10 cellular contexts compared by ENCODE assay signal in genomic region chr16:31701734-31702133, GRCh38.
DNase-seq lines count a peak whose midpoint lies in the region; ATAC-seq, FAIRE-seq and TF ChIP-seq lines count a peak whose summit lies in the region.
"Had no signal": no experiment of that assay in that cellular context is flagged by ENCODE, and none has a peak within 500 bp of the region (broad histone marks: within the 10 kb centered on the region; RNA-seq: fewer than 3 reads in every experiment).

No MANE protein-coding gene starts in this region.

- H3K4me1 Mint-ChIP-seq in activated naive CD8-positive, alpha-beta T cell (ENCODE audit: low read depth): peaks cover 27% of the 10 kb centered on the region

- H3K4me1 ChIP-seq in A549 (peaks cover 5% of the 10 kb centered on the region; the same call in 2 of the 3 replicates), HepG2 (ENCODE audit: insufficient read depth, low read length) (peaks cover 49% of the 10 kb centered on the region)

- in situ Hi-C loops in HepG2 (cut with HindIII; ENCODE audit: extremely low pct_ligation_motif_present, low pct_unique_long_range_greater_than_20kb): loop anchor here (5.0 to 25.0 kb wide), 2 partner anchors 244 to 714 kb away; partner anchors contain the start of genes ARMC5 and HSD3B7

- DNase-seq in A549 (ENCODE audit: low read depth in 1 of 2, low spot score in 1 of 2): no peak
- no peak for DNase-seq in GM12865 (ENCODE audit: low read depth)
- DNase-seq in HepG2 (ENCODE audit: low spot score): no peak
- DNase-seq in effector CD4-positive, alpha-beta T cell: no peak
- DNase-seq: stimulated activated naive CD4-positive, alpha-beta T cell treated with Interleukin-2 at 50 U/mL for 16 hours had no signal

- no peaks in the 10 kb centered on the region; a peak in 1 of 5 replicates for H3K27me3 ChIP-seq in HepG2 (ENCODE audit: control insufficient read depth in 1 of 2, insufficient read depth in 2 of 2, low read length in 2 of 2)

- H3K27me3 Mint-ChIP-seq in activated naive CD8-positive, alpha-beta T cell: no peaks in the 10 kb centered on the region

- TF ChIP-seq EP300 in A549 (IDR thresholded peaks at IDR 0.05) (no peak), HepG2 (IDR thresholded peaks at IDR 0.05; ENCODE audit: low read depth in 2 of 2, low read length in 2 of 2) (no peak), HepG2 (CRISPR knock-in tag; IDR thresholded peaks at IDR 0.05; ENCODE audit: borderline replicate concordance) (no peak)

- H3K79me2 ChIP-seq in HepG2 (ENCODE audit: insufficient read depth, low read length): peaks cover 22% of the 10 kb centered on the region

- POLR2A ChIA-PET in A549 (lab: Yijun Ruan, JAX) (no interaction called here), HepG2 (lab: Yijun Ruan, JAX) (interaction anchor here (1.1 to 3.4 kb wide), 2 partner anchors 10 to 244 kb away, joined by 3 to 131 read pairs; a partner anchor contains a TSS)

- ATAC-seq in A549 (no peak), HepG2 (no peak), HG02884 (IDR thresholded peaks at IDR 0.05; ENCODE audit: unreplicated experiment) (no peak), GM19397 (IDR thresholded peaks at IDR 0.05; ENCODE audit: unreplicated experiment) (no peak), HG03469 (IDR thresholded peaks at IDR 0.05; ENCODE audit: unreplicated experiment) (no peak)

- H4K20me1 ChIP-seq in HepG2 (ENCODE audit: insufficient read depth, low read length): peaks cover 17% of the 10 kb centered on the region

- no peak overlapping the region for H2AFZ ChIP-seq in HepG2 (ENCODE audit: low read length)

- H3K9me3 ChIP-seq in A549 (no peaks in the 10 kb centered on the region), HepG2 (ENCODE audit: low read length) (no peaks in the 10 kb centered on the region)

- H3K4me2 ChIP-seq in A549: peak overlapping the region; percentile 79; the same call in 2 of the 3 replicates
- H3K4me2 ChIP-seq in HepG2 (ENCODE audit: low read depth, low read length): peak overlapping the region; percentile 90

- 62% methylated on average over 3 of the region's 3 CpGs for WGBS in A549 (ENCODE audit: missing lambda C conversion rate)
- WGBS in HepG2 (ENCODE audit: low lambda C conversion rate): 43% methylated on average over 3 of the region's 3 CpGs

- peaks cover 40 to 52% of the 10 kb centered on the region in 2 experiments for H3K36me3 ChIP-seq in HepG2 (replicated peaks in 1 of 2; ENCODE audit: control insufficient read depth in 1 of 2, insufficient read depth in 2 of 2, low read length in 2 of 2)

- peaks cover 5% of the 10 kb centered on the region for H3K36me3 Mint-ChIP-seq in activated naive CD8-positive, alpha-beta T cell

- peak overlapping the region; percentile 93 for H3K4me3 Mint-ChIP-seq in activated naive CD8-positive, alpha-beta T cell

- intact Hi-C loops in HepG2 (cut with micrococcal nuclease; ENCODE audit: unreplicated experiment): loop anchor here (1.0 to 2.0 kb wide), 2 partner anchors 12 to 193 kb away; partner anchors contain the start of gene RUSF1

- BruUV-seq in HepG2 (replicated peaks; lab: Mats Ljungman, UMichigan): no TSS peak

- peak overlapping the region; percentile 97 for H3K27ac Mint-ChIP-seq in activated naive CD8-positive, alpha-beta T cell

- TF ChIP-seq RAD21 in A549 (conservative IDR thresholded peaks at IDR 0.05 in 1 of 2, IDR thresholded peaks at IDR 0.05 in 1 of 2) (no peak), HepG2 (CRISPR knock-in tag; IDR thresholded peaks at IDR 0.05) (no peak)

- FAIRE-seq in A549 (lab: Jason Lieb, UNC) (no peak), HepG2 (lab: Jason Lieb, UNC) (peak; percentile 46)
- FAIRE-seq: endometrium had no signal

- no peaks in the 10 kb centered on the region for H3K9me3 Mint-ChIP-seq in activated naive CD8-positive, alpha-beta T cell (ENCODE audit: low read depth)

- TF ChIP-seq POLR2A in A549 (IDR thresholded peaks at IDR 0.05; ENCODE audit: low read length) (no peak), HepG2 (IDR thresholded peaks at IDR 0.05; ENCODE audit: insufficient read depth in 1 of 2, low read depth in 2 of 2, low read length in 2 of 2) (no peak)

- CTCF ChIA-PET in A549 (lab: Yijun Ruan, JAX) (interaction anchor here (0.7 to 2.5 kb wide), 3 partner anchors 9 to 167 kb away, joined by 3 to 12 read pairs (median 3); no protein-coding TSS in a partner anchor), HepG2 (lab: Yijun Ruan, JAX; ENCODE audit: low intra/inter-chr PET ratio, low total read pairs) (no interaction called here)

- H3K9ac ChIP-seq in HepG2 (ENCODE audit: insufficient read depth, low read depth, low read length): peak overlapping the region; percentile 89

- no peak overlapping the region for H3K4me3 ChIP-seq in A549
- H3K4me3 ChIP-seq in GM12865 (ENCODE audit: low read depth, low read length): peak overlapping the region; percentile 97
- peak overlapping the region; percentile 75 to 97 (median 86) for H3K4me3 ChIP-seq in HepG2 (replicated peaks in 1 of 3; ENCODE audit: insufficient read depth in 1 of 3, low read depth in 2 of 3, low read length in 3 of 3)

- TF ChIP-seq CTCF in A549 (IDR thresholded peaks at IDR 0.05) (no peak), GM12865 (IDR thresholded peaks at IDR 0.05; ENCODE audit: insufficient read depth, low read depth, low read length, missing control alignments) (no peak), HepG2 (CRISPR knock-in tag; IDR thresholded peaks at IDR 0.05) (no peak)

- H3K27ac ChIP-seq in A549: no peak overlapping the region
- peak overlapping the region; percentile 91 for H3K27ac ChIP-seq in HepG2 (ENCODE audit: extremely low read length, insufficient read depth, low read length)

TF ChIP-seq in A549, 52 proteins besides CTCF, POLR2A, EP300 and RAD21 (continues in another document):
- TF ChIP-seq MYC (IDR thresholded peaks at IDR 0.05; ENCODE audit: borderline replicate concordance, low read length) (no peak), USF2 (IDR thresholded peaks at IDR 0.05) (no peak), CBX2 (IDR thresholded peaks at IDR 0.05; ENCODE audit: borderline replicate concordance, low read depth) (no peak), SMC3 (IDR thresholded peaks at IDR 0.05) (no peak), JUNB (IDR thresholded peaks at IDR 0.05) (no peak), ATOH8 (CRISPR knock-in tag; IDR thresholded peaks at IDR 0.05; ENCODE audit: low read depth) (no peak), JUN (IDR thresholded peaks at IDR 0.05) (no peak), EHF (CRISPR knock-in tag; IDR thresholded peaks at IDR 0.05) (no peak), FOSB (CRISPR knock-in tag; IDR thresholded peaks at IDR 0.05) (no peak), KDM1A (IDR thresholded peaks at IDR 0.05; ENCODE audit: low read depth) (no peak), EHMT2 (IDR thresholded peaks at IDR 0.05; ENCODE audit: low read depth) (no peak), HES2 (IDR thresholded peaks at IDR 0.05) (no peak), CHD4 (IDR thresholded peaks at IDR 0.05; ENCODE audit: borderline replicate concordance) (no peak)

TF ChIP-seq in HepG2, 621 proteins besides CTCF, POLR2A, EP300 and RAD21 (continues in another document):
- no peak for TF ChIP-seq KLF11 (CRISPR knock-in tag; IDR thresholded peaks at IDR 0.05)
- TF ChIP-seq SOX6 (IDR thresholded peaks at IDR 0.05): no peak
- TF ChIP-seq SOX6 (CRISPR knock-in tag; IDR thresholded peaks at IDR 0.05): no peak
- 0 out of 2 replicates have a peak, but pooled peaks have one; percentile 15 for TF ChIP-seq PITX1 (CRISPR knock-in tag; IDR thresholded peaks at IDR 0.05)
- no peak for TF ChIP-seq RERE (CRISPR knock-in tag; IDR thresholded peaks at IDR 0.05; ENCODE audit: low read depth)
- peak; percentile 57 for TF ChIP-seq TEAD3 (CRISPR knock-in tag; optimal IDR thresholded peaks at IDR 0.05; ENCODE audit: borderline replicate concordance)
- TF ChIP-seq TMF1 (CRISPR knock-in tag; IDR thresholded peaks at IDR 0.05; ENCODE audit: low read depth): no peak
- TF ChIP-seq ATF7 (IDR thresholded peaks at IDR 0.05): no peak
- no peak for TF ChIP-seq ATF7 (CRISPR knock-in tag; IDR thresholded peaks at IDR 0.05)
- no peak for TF ChIP-seq ZNF713 (CRISPR knock-in tag; IDR thresholded peaks at IDR 0.05)
- TF ChIP-seq CCAR2 (optimal IDR thresholded peaks at IDR 0.05; ENCODE audit: low read depth, low read length): peak; percentile 41

Comparison
In these comparisons a context has a peak if more than half of its experiments do, and no peak if none do; other contexts are left out.
1. Of the 38 proteins assayed by ChIP-seq in both HepG2 and A549: peak only in HepG2: FOSL2; only in A549: none; in both: none; in neither: 37.